In the genomic region with DNA sequence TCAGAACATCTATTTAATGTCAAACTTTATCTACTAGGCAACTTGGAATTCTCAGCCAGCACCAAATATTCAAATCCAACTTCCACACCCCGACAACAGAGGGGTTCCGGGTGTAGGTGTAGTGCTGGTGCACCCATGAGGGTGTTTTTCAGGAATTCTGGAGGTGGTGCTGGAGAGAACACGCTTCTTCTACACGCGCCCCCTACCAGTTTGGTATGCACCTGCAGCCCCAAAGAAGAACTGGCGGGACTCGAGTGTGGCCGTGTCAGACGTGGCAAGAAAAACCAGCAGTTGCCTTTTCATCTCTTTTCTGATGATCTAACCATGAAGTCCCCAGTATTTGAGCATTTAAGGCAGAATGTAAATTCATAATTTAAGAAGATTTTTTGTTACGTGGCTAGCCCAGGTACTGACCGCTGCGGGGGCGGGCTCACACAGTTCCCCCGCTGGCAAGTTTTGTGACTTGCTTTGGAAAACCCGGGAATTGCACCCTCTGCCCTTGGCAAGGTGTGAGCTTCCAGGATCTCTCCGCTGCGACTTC, we compare ENCODE assay signal across 1 cellular context.
TF ChIP-seq lines count a peak whose summit lies in the region.

No MANE protein-coding gene starts in this region.

TF ChIP-seq in HepG2, 621 proteins besides CTCF, POLR2A, EP300 and RAD21 (continued from another document and continues in another):
- TF ChIP-seq, protein P1, sequence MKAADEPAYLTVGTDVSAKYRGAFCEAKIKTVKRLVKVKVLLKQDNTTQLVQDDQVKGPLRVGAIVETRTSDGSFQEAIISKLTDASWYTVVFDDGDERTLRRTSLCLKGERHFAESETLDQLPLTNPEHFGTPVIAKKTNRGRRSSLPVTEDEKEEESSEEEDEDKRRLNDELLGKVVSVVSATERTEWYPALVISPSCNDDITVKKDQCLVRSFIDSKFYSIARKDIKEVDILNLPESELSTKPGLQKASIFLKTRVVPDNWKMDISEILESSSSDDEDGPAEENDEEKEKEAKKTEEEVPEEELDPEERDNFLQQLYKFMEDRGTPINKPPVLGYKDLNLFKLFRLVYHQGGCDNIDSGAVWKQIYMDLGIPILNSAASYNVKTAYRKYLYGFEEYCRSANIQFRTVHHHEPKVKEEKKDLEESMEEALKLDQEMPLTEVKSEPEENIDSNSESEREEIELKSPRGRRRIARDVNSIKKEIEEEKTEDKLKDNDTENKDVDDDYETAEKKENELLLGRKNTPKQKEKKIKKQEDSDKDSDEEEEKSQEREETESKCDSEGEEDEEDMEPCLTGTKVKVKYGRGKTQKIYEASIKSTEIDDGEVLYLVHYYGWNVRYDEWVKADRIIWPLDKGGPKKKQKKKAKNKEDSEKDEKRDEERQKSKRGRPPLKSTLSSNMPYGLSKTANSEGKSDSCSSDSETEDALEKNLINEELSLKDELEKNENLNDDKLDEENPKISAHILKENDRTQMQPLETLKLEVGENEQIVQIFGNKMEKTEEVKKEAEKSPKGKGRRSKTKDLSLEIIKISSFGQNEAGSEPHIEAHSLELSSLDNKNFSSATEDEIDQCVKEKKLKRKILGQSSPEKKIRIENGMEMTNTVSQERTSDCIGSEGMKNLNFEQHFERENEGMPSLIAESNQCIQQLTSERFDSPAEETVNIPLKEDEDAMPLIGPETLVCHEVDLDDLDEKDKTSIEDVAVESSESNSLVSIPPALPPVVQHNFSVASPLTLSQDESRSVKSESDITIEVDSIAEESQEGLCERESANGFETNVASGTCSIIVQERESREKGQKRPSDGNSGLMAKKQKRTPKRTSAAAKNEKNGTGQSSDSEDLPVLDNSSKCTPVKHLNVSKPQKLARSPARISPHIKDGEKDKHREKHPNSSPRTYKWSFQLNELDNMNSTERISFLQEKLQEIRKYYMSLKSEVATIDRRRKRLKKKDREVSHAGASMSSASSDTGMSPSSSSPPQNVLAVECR (CRISPR knock-in tag; IDR thresholded peaks at IDR 0.05; ENCODE audit: borderline replicate concordance) = no peak
- TF ChIP-seq, protein P2, sequence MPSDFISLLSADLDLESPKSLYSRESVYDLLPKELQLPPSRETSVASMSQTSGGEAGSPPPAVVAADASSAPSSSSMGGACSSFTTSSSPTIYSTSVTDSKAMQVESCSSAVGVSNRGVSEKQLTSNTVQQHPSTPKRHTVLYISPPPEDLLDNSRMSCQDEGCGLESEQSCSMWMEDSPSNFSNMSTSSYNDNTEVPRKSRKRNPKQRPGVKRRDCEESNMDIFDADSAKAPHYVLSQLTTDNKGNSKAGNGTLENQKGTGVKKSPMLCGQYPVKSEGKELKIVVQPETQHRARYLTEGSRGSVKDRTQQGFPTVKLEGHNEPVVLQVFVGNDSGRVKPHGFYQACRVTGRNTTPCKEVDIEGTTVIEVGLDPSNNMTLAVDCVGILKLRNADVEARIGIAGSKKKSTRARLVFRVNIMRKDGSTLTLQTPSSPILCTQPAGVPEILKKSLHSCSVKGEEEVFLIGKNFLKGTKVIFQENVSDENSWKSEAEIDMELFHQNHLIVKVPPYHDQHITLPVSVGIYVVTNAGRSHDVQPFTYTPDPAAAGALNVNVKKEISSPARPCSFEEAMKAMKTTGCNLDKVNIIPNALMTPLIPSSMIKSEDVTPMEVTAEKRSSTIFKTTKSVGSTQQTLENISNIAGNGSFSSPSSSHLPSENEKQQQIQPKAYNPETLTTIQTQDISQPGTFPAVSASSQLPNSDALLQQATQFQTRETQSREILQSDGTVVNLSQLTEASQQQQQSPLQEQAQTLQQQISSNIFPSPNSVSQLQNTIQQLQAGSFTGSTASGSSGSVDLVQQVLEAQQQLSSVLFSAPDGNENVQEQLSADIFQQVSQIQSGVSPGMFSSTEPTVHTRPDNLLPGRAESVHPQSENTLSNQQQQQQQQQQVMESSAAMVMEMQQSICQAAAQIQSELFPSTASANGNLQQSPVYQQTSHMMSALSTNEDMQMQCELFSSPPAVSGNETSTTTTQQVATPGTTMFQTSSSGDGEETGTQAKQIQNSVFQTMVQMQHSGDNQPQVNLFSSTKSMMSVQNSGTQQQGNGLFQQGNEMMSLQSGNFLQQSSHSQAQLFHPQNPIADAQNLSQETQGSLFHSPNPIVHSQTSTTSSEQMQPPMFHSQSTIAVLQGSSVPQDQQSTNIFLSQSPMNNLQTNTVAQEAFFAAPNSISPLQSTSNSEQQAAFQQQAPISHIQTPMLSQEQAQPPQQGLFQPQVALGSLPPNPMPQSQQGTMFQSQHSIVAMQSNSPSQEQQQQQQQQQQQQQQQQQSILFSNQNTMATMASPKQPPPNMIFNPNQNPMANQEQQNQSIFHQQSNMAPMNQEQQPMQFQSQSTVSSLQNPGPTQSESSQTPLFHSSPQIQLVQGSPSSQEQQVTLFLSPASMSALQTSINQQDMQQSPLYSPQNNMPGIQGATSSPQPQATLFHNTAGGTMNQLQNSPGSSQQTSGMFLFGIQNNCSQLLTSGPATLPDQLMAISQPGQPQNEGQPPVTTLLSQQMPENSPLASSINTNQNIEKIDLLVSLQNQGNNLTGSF (CRISPR knock-in tag; IDR thresholded peaks at IDR 0.05) = 0 out of 2 replicates have a peak, but pooled peaks have one; percentile 2
- TF ChIP-seq ETV6 (CRISPR knock-in tag; conservative IDR thresholded peaks at IDR 0.05) (no peak), ZNF720 (CRISPR knock-in tag; IDR thresholded peaks at IDR 0.05) (no peak), MED1 (CRISPR knock-in tag; IDR thresholded peaks at IDR 0.05) (peak; percentile 6; the same call in 1 of the 2 replicates), AGO1 (IDR thresholded peaks at IDR 0.05; ENCODE audit: low read depth, low read length, poor library complexity, severe bottlenecking) (no peak), TCF7 (IDR thresholded peaks at IDR 0.05; ENCODE audit: low read depth) (no peak), ZNF552 (CRISPR knock-in tag; IDR thresholded peaks at IDR 0.05; ENCODE audit: borderline replicate concordance) (no peak), ZNF331 (CRISPR knock-in tag; IDR thresholded peaks at IDR 0.05) (0 out of 2 replicates have a peak, but pooled peaks have one; percentile 27), ZNF350 (CRISPR knock-in tag; IDR thresholded peaks at IDR 0.05; ENCODE audit: borderline replicate concordance, low read depth) (0 out of 2 replicates have a peak, but pooled peaks have one; percentile 37), MTF2 (CRISPR knock-in tag; IDR thresholded peaks at IDR 0.05; ENCODE audit: borderline replicate concordance) (no peak), ZNF646 (CRISPR knock-in tag; IDR thresholded peaks at IDR 0.05) (peak; percentile 58; the same call in 1 of the 2 replicates), NRL (CRISPR knock-in tag; IDR thresholded peaks at IDR 0.05; ENCODE audit: borderline replicate concordance) (no peak), ZNF12 (CRISPR knock-in tag; IDR thresholded peaks at IDR 0.05) (no peak), CREBL2 (CRISPR knock-in tag; IDR thresholded peaks at IDR 0.05; ENCODE audit: borderline replicate concordance) (no peak), ZNF616 (CRISPR knock-in tag; IDR thresholded peaks at IDR 0.05; ENCODE audit: low read depth) (no peak), ZNF607 (CRISPR knock-in tag; IDR thresholded peaks at IDR 0.05; ENCODE audit: borderline replicate concordance) (no peak), HHEX (CRISPR knock-in tag; IDR thresholded peaks at IDR 0.05) (no peak), CREB1 (IDR thresholded peaks at IDR 0.05) (no peak), CREB1 (CRISPR knock-in tag; IDR thresholded peaks at IDR 0.05) (no peak), SIN3A (IDR thresholded peaks at IDR 0.05; ENCODE audit: borderline replicate concordance, low read depth, low read length) (no peak), RNF2 (conservative IDR thresholded peaks at IDR 0.05; ENCODE audit: low read depth) (no peak), ISX (CRISPR knock-in tag; conservative IDR thresholded peaks at IDR 0.05) (no peak), ZNF567 (CRISPR knock-in tag; IDR thresholded peaks at IDR 0.05; ENCODE audit: borderline replicate concordance) (no peak), GATAD1 (CRISPR knock-in tag; IDR thresholded peaks at IDR 0.05) (peak; percentile 30; the same call in 1 of the 2 replicates), NPAS2 (CRISPR knock-in tag; IDR thresholded peaks at IDR 0.05; ENCODE audit: borderline replicate concordance) (no peak), TFAP4 (IDR thresholded peaks at IDR 0.05; ENCODE audit: borderline replicate concordance, low read depth) (no peak), SMAD9 (CRISPR knock-in tag; IDR thresholded peaks at IDR 0.05) (no peak), ELF3 (CRISPR knock-in tag; IDR thresholded peaks at IDR 0.05) (0 out of 2 replicates have a peak, but pooled peaks have one; percentile 16), YEATS2 (CRISPR knock-in tag; IDR thresholded peaks at IDR 0.05; ENCODE audit: borderline replicate concordance) (no peak)
- TF ChIP-seq, protein P3, sequence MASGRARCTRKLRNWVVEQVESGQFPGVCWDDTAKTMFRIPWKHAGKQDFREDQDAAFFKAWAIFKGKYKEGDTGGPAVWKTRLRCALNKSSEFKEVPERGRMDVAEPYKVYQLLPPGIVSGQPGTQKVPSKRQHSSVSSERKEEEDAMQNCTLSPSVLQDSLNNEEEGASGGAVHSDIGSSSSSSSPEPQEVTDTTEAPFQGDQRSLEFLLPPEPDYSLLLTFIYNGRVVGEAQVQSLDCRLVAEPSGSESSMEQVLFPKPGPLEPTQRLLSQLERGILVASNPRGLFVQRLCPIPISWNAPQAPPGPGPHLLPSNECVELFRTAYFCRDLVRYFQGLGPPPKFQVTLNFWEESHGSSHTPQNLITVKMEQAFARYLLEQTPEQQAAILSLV (CRISPR knock-in tag; IDR thresholded peaks at IDR 0.05; ENCODE audit: borderline replicate concordance) = no peak; the same call in 1 of the 2 replicates
- TF ChIP-seq, protein P4, sequence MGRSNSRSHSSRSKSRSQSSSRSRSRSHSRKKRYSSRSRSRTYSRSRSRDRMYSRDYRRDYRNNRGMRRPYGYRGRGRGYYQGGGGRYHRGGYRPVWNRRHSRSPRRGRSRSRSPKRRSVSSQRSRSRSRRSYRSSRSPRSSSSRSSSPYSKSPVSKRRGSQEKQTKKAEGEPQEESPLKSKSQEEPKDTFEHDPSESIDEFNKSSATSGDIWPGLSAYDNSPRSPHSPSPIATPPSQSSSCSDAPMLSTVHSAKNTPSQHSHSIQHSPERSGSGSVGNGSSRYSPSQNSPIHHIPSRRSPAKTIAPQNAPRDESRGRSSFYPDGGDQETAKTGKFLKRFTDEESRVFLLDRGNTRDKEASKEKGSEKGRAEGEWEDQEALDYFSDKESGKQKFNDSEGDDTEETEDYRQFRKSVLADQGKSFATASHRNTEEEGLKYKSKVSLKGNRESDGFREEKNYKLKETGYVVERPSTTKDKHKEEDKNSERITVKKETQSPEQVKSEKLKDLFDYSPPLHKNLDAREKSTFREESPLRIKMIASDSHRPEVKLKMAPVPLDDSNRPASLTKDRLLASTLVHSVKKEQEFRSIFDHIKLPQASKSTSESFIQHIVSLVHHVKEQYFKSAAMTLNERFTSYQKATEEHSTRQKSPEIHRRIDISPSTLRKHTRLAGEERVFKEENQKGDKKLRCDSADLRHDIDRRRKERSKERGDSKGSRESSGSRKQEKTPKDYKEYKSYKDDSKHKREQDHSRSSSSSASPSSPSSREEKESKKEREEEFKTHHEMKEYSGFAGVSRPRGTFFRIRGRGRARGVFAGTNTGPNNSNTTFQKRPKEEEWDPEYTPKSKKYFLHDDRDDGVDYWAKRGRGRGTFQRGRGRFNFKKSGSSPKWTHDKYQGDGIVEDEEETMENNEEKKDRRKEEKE (IDR thresholded peaks at IDR 0.05) = no peak
